In genomic region chr17:38585056-38585804, GRCh38 we compare ENCODE assay signal across 1 cellular context.
TF ChIP-seq lines count a peak whose summit lies in the region.

No MANE protein-coding gene starts in this region.

TF ChIP-seq in H1, 55 proteins besides CTCF, POLR2A, EP300 and RAD21:
- TF ChIP-seq CREB1 (IDR thresholded peaks at IDR 0.05) (no peak), MAX (IDR thresholded peaks at IDR 0.05) (0 out of 2 replicates have a peak, but pooled peaks have one; percentile 8)
